In genomic region chr3:134535186-134535974, GRCh38 we compare ENCODE assay signal across 1 cellular context.
TF ChIP-seq lines count a peak whose summit lies in the region.

No MANE protein-coding gene starts in this region.

TF ChIP-seq in K562, 482 proteins besides CTCF, POLR2A, EP300 and RAD21 (continued from another document):
- no peak for TF ChIP-seq ZBTB5 (IDR thresholded peaks at IDR 0.05)
- no peak for TF ChIP-seq POLR2AphosphoS5 (IDR thresholded peaks at IDR 0.05; ENCODE audit: control insufficient read depth, insufficient read depth, low read depth, low read length)
- no peak for TF ChIP-seq FOXA1 (IDR thresholded peaks at IDR 0.05; ENCODE audit: borderline replicate concordance)
- TF ChIP-seq STAT5B (CRISPR knock-in tag; IDR thresholded peaks at IDR 0.05) = no peak
- no peak for TF ChIP-seq GTF2E2 (tag; IDR thresholded peaks at IDR 0.05)
